Comparison of ENCODE assay signal across 22 cellular contexts in genomic region chr13:50318887-50319286, GRCh38.
DNase-seq lines count a peak whose midpoint lies in the region; ATAC-seq, FAIRE-seq and TF ChIP-seq lines count a peak whose summit lies in the region.
"Had no signal": no experiment of that assay in that cellular context is flagged by ENCODE, and none has a peak within 500 bp of the region (broad histone marks: within the 10 kb centered on the region; RNA-seq: fewer than 3 reads in every experiment).

No MANE protein-coding gene starts in this region.

- no peak overlapping the region for H3K27ac Mint-ChIP-seq in activated naive CD8-positive, alpha-beta T cell treated with anti-CD3 and anti-CD28 coated beads, Interleukin-2, amount 50 U/mL, for 24 hours
- H3K27ac Mint-ChIP-seq: activated CD8-positive, alpha-beta T cell treated with anti-CD3 and anti-CD28 coated beads, Interleukin-2, amount 10 ng/mL, durations not matched to agents 7 days and 5 days; activated naive CD4-positive, alpha-beta T cell treated with anti-CD3 and anti-CD28 coated beads for 36 hours; activated T-cell treated with anti-CD3 and anti-CD28 coated beads, Interleukin-2, amount 50 U/mL, for 24 hours had no signal

- H3K36me3 ChIP-seq in hepatocyte (replicated peaks; ENCODE audit: insufficient read depth, low read depth), result no peaks in the 10 kb centered on the region
- H3K36me3 ChIP-seq: gastrocnemius medialis, vagina had no signal

- no peaks in the 10 kb centered on the region for H3K79me2 ChIP-seq in hepatocyte

- DNase-seq in A549 (ENCODE audit: low read depth in 1 of 2, low spot score in 1 of 2) (peak in 1 of 2 experiments; percentile 2), ELF-1 (ENCODE audit: low read depth, low spot score) (peak; percentile 20), NCI-H748 treated with DMSO at 0.1 percent for 48 hours (lab: John Stamatoyannopoulos, UW) (peak; percentile 24), hepatocyte (ENCODE audit: low spot score) (no peak), cerebellar cortex (ENCODE audit: low spot score) (no peak), nucleus accumbens (lab: John Stamatoyannopoulos, UW) (no peak)
- DNase-seq in activated naive CD8-positive, alpha-beta T cell treated with anti-CD3 and anti-CD28 coated beads, Interleukin-2, amount 50 U/mL, for 24 hours, result no peak
- DNase-seq: activated CD8-positive, alpha-beta T cell treated with anti-CD3 and anti-CD28 coated beads, Interleukin-2, amount 10 ng/mL, durations not matched to agents 7 days and 5 days; activated naive CD4-positive, alpha-beta T cell treated with anti-CD3 and anti-CD28 coated beads for 36 hours; activated T-cell treated with anti-CD3 and anti-CD28 coated beads, Interleukin-2, amount 50 U/mL, for 24 hours; anterior cingulate cortex; central memory CD4-positive, alpha-beta T cell; gastrocnemius medialis; kidney glomerular epithelial cell; naive thymus-derived CD8-positive, alpha-beta T cell had no signal

- no peak overlapping the region for H3K4me3 Mint-ChIP-seq in activated naive CD8-positive, alpha-beta T cell treated with anti-CD3 and anti-CD28 coated beads, Interleukin-2, amount 50 U/mL, for 24 hours
- H3K4me3 Mint-ChIP-seq: activated CD8-positive, alpha-beta T cell treated with anti-CD3 and anti-CD28 coated beads, Interleukin-2, amount 10 ng/mL, durations not matched to agents 7 days and 5 days; activated naive CD4-positive, alpha-beta T cell treated with anti-CD3 and anti-CD28 coated beads for 36 hours; activated T-cell treated with anti-CD3 and anti-CD28 coated beads, Interleukin-2, amount 50 U/mL, for 24 hours; CD14-positive monocyte; memory B cell had no signal

- no peak for FAIRE-seq in A549 (lab: Jason Lieb, UNC)
- FAIRE-seq: H54, RCC 7860 had no signal

- no peaks in the 10 kb centered on the region for H3K36me3 Mint-ChIP-seq in activated naive CD8-positive, alpha-beta T cell treated with anti-CD3 and anti-CD28 coated beads, Interleukin-2, amount 50 U/mL, for 24 hours (ENCODE audit: low read depth)
- H3K36me3 Mint-ChIP-seq: CD14-positive monocyte; memory B cell; naive thymus-derived CD8-positive, alpha-beta T cell had no signal

- no peak for TF ChIP-seq POLR2A in A549 (IDR thresholded peaks at IDR 0.05; ENCODE audit: low read length)

- POLR2A ChIA-PET in A549 (lab: Yijun Ruan, JAX), result no interaction called here

- H3K27me3 Mint-ChIP-seq in activated naive CD8-positive, alpha-beta T cell treated with anti-CD3 and anti-CD28 coated beads, Interleukin-2, amount 50 U/mL, for 24 hours, result no peaks in the 10 kb centered on the region
- H3K27me3 Mint-ChIP-seq: activated T-cell treated with anti-CD3 and anti-CD28 coated beads, Interleukin-2, amount 50 U/mL, for 24 hours; memory B cell; naive thymus-derived CD8-positive, alpha-beta T cell had no signal

- peaks cover 8% of the 10 kb centered on the region for H3K9me3 Mint-ChIP-seq in activated naive CD8-positive, alpha-beta T cell treated with anti-CD3 and anti-CD28 coated beads, Interleukin-2, amount 50 U/mL, for 24 hours
- H3K9me3 Mint-ChIP-seq: activated naive CD4-positive, alpha-beta T cell treated with anti-CD3 and anti-CD28 coated beads for 36 hours; activated T-cell treated with anti-CD3 and anti-CD28 coated beads, Interleukin-2, amount 50 U/mL, for 24 hours had no signal

- no peak; a peak in 1 of 6 replicates for ATAC-seq in A549
- no peak for ATAC-seq in HG03354 (IDR thresholded peaks at IDR 0.05; ENCODE audit: poor library complexity, severe bottlenecking, unreplicated experiment)
- ATAC-seq in activated naive CD8-positive, alpha-beta T cell treated with anti-CD3 and anti-CD28 coated beads, Interleukin-2, amount 50 U/mL, for 24 hours, result no peak
- ATAC-seq: gastrocnemius medialis; naive thymus-derived CD8-positive, alpha-beta T cell; sciatic nerve had no signal

- H2AFZ ChIP-seq in hepatocyte, result no peak overlapping the region

- 74% methylated on average over 3 of the region's 4 CpGs for WGBS in A549 (ENCODE audit: missing lambda C conversion rate)
- 90% methylated on average over 4 of the region's 4 CpGs for WGBS in hepatocyte (ENCODE audit: low lambda C conversion rate, missing lambda C conversion rate)

- H3K27ac ChIP-seq in A549 (no peak overlapping the region), hepatocyte (peak overlapping the region; percentile 93)
- H3K27ac ChIP-seq: gastrocnemius medialis, vagina had no signal

- no peak for TF ChIP-seq EP300 in A549 (IDR thresholded peaks at IDR 0.05)

- H3K9me3 ChIP-seq in A549 (no peaks in the 10 kb centered on the region), hepatocyte (ENCODE audit: low read depth) (no peaks in the 10 kb centered on the region)
- H3K9me3 ChIP-seq: gastrocnemius medialis, vagina had no signal

- H3K4me3 ChIP-seq in A549, result no peak overlapping the region
- H3K4me3 ChIP-seq in hepatocyte, result no peak overlapping the region
- H3K4me3 ChIP-seq: gastrocnemius medialis, vagina had no signal

- H3K4me2 ChIP-seq in A549 (peak overlapping the region; percentile 68), hepatocyte (no peak overlapping the region)

- no peak for TF ChIP-seq CTCF in A549 (IDR thresholded peaks at IDR 0.05)
- no peak for TF ChIP-seq CTCF in hepatocyte (IDR thresholded peaks at IDR 0.05; ENCODE audit: poor library complexity)

- no peaks in the 10 kb centered on the region for H3K9me2 ChIP-seq in hepatocyte (replicated peaks; ENCODE audit: insufficient read depth)

- peaks cover 25% of the 10 kb centered on the region for H3K4me1 Mint-ChIP-seq in activated naive CD8-positive, alpha-beta T cell treated with anti-CD3 and anti-CD28 coated beads, Interleukin-2, amount 50 U/mL, for 24 hours

- TF ChIP-seq RAD21 in A549 (conservative IDR thresholded peaks at IDR 0.05 in 1 of 2, IDR thresholded peaks at IDR 0.05 in 1 of 2), result no peak

- H4K20me1 ChIP-seq in hepatocyte (ENCODE audit: insufficient read depth, poor library complexity, severe bottlenecking), result no peaks in the 10 kb centered on the region

- CTCF ChIA-PET in A549 (lab: Yijun Ruan, JAX), result no interaction called here

- H3K27me3 ChIP-seq in hepatocyte, result no peaks in the 10 kb centered on the region
- H3K27me3 ChIP-seq: gastrocnemius medialis, vagina had no signal

- peaks cover 29% of the 10 kb centered on the region for H3K4me1 ChIP-seq in A549
- peaks cover 18% of the 10 kb centered on the region for H3K4me1 ChIP-seq in hepatocyte (ENCODE audit: insufficient read depth)
- H3K4me1 ChIP-seq: gastrocnemius medialis had no signal

TF ChIP-seq in A549, 52 proteins besides CTCF, POLR2A, EP300 and RAD21:
- TF ChIP-seq MAFK (IDR thresholded peaks at IDR 0.05; ENCODE audit: partially characterized antibody), result no peak
- no peak for TF ChIP-seq GATA3 (IDR thresholded peaks at IDR 0.05; ENCODE audit: borderline replicate concordance)
- no peak for TF ChIP-seq JUNB (IDR thresholded peaks at IDR 0.05)
- TF ChIP-seq JUN (IDR thresholded peaks at IDR 0.05), result no peak
- no peak for TF ChIP-seq POLR2AphosphoS2 (conservative IDR thresholded peaks at IDR 0.05; ENCODE audit: low read length)

Comparison
In these comparisons a context has a peak if more than half of its experiments do, and no peak if none do; other contexts are left out.
1. DNase-seq: peak in ELF-1 (single experiment) and NCI-H748 treated with DMSO at 0.1 percent for 48 hours (single experiment); none in hepatocyte (single experiment), activated naive CD8-positive, alpha-beta T cell treated with anti-CD3 and anti-CD28 coated beads, Interleukin-2, amount 50 U/mL, for 24 hours (single experiment), cerebellar cortex (single experiment) and nucleus accumbens (0 of 56).